Comparison of ENCODE assay signal across 8 cellular contexts in the genomic region with DNA sequence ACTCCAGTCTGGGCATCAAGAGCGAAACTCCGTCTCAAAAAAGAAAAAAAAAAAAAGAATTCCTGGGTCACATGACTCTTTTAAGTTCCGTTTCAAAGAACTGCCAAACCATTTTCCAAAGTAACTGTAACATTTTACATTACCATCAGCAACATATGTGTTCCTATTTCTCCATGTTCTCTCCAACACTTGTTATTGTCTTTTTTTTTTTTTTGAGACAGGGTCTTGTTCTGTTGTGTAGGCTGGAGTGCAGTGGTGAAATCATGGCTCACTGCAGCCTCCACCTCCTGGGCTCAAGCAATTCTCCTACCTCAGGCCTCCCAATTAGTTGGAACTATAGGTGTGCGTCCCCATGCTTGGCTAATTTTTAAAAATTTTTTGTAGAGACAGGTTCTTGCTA. TPM values are rescaled to one million over a fixed set of nuclear protein-coding genes. Genes with fewer than 3 reads are reported as not detected.
"Had no signal": no experiment of that assay in that cellular context is flagged by ENCODE, and none has a peak within 500 bp of the region (broad histone marks: within the 10 kb centered on the region; RNA-seq: fewer than 3 reads in every experiment).

No MANE protein-coding gene starts in this region.

- H3K4me3 ChIP-seq: GM12878 had no signal

- DNase-seq: GDM1, GF-D8 had no signal

- ATAC-seq: GM12878 had no signal

- FAIRE-seq: G401.6, GM12878, GM12892, GM18507, GM19239 had no signal

RNA-seq across cellular contexts. Expression of a gene that starts 6.5 kb away (rescaled TPM):
- total RNA-seq: G401, GM12878 had no signal
- polyA plus RNA-seq: GM12878 had no signal

RNA-seq across cellular contexts. Expression of a gene that starts 17.2 kb away (rescaled TPM):
- total RNA-seq: G401 had no signal

RNA-seq across cellular contexts. Expression of a gene that starts 22.2 kb away (rescaled TPM):
- total RNA-seq: G401, GM12878 had no signal
